ENCODE assay signal across 8 cellular contexts in the genomic region with DNA sequence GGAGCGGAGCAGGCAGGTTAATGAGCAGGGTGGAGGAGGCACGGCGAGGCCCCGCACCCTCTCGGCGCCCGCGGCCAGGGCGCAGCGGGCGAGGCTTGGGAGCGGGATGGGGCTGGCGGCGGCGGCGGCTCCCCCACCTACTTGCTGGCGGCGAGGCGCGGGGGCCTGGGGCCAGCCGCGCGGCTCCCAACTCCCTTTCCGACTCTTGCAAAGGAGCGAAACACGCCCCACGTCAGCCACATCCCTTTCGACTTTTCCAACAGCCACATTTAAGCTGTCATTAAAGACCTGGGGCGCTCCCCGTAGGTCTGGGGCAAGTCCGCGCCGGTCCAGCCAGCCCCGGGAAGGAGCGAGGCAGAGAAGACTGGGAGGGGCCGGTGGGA.
A peak's percentile ranks its signal among the peaks of the same experiment; 100 is the strongest.
DNase-seq lines count a peak whose midpoint lies in the region; ATAC-seq and TF ChIP-seq lines count a peak whose summit lies in the region.

No MANE protein-coding gene starts in this region.

- no peaks in the 10 kb centered on the region for H3K36me3 Mint-ChIP-seq in stimulated activated memory B cell treated with anti-CD40 and anti-IgM and Interleukin-4, amounts not matched to agents 10 μg/mL and 1 μg/mL and 100 μg/mL, for 72 hours

- in situ Hi-C loops in T47D (cut with HindIII; ENCODE audit: low pct_unique_long_range_greater_than_20kb, low sequenced_read_pairs) = no loop called here

- peak overlapping the region; percentile 81 for H3K4me3 ChIP-seq in AG09309 (ENCODE audit: control insufficient read depth, low read depth, low read length)

- H3K27me3 Mint-ChIP-seq in stimulated activated memory B cell treated with anti-CD40 and anti-IgM and Interleukin-4, amounts not matched to agents 10 μg/mL and 1 μg/mL and 100 μg/mL, for 72 hours = peaks cover 46% of the 10 kb centered on the region

- DNase-seq in AG09309 (ENCODE audit: low read depth) (no peak), OCI-M1 (lab: John Stamatoyannopoulos, UW) (peak; percentile 66), T47D (ENCODE audit: low read depth in 1 of 2, low spot score in 1 of 2) (peak; percentile 16 to 50), iris pigment epithelial cell (ENCODE audit: low read depth) (peak; percentile 65)

- peak; percentile 23 for ATAC-seq in GM18511 (IDR thresholded peaks at IDR 0.05; ENCODE audit: unreplicated experiment)
- ATAC-seq in stimulated activated memory B cell treated with anti-CD40 and anti-IgM and Interleukin-4, amounts not matched to agents 10 μg/mL and 1 μg/mL and 100 μg/mL, for 72 hours = peak; percentile 35
- no peak for ATAC-seq in HG03108 (IDR thresholded peaks at IDR 0.05; ENCODE audit: unreplicated experiment)
- no peak for ATAC-seq in HG03135 (IDR thresholded peaks at IDR 0.05; ENCODE audit: unreplicated experiment)

- H3K27ac Mint-ChIP-seq in stimulated activated memory B cell treated with anti-CD40 and anti-IgM and Interleukin-4, amounts not matched to agents 10 μg/mL and 1 μg/mL and 100 μg/mL, for 72 hours = no peak overlapping the region

- no peaks in the 10 kb centered on the region for H3K9me3 Mint-ChIP-seq in stimulated activated memory B cell treated with anti-CD40 and anti-IgM and Interleukin-4, amounts not matched to agents 10 μg/mL and 1 μg/mL and 100 μg/mL, for 72 hours

- H3K4me1 Mint-ChIP-seq in stimulated activated memory B cell treated with anti-CD40 and anti-IgM and Interleukin-4, amounts not matched to agents 10 μg/mL and 1 μg/mL and 100 μg/mL, for 72 hours = peaks cover 49% of the 10 kb centered on the region

- peak overlapping the region; percentile 73 for H3K4me3 Mint-ChIP-seq in stimulated activated memory B cell treated with anti-CD40 and anti-IgM and Interleukin-4, amounts not matched to agents 10 μg/mL and 1 μg/mL and 100 μg/mL, for 72 hours

- TF ChIP-seq CTCF in AG09309 (IDR thresholded peaks at IDR 0.05; ENCODE audit: control insufficient read depth, insufficient read depth, low read depth, low read length, missing control alignments) = no peak

Comparison
In these comparisons a context has a peak if more than half of its experiments do, and no peak if none do; other contexts are left out.
1. ATAC-seq: peak in GM18511 (single experiment) and stimulated activated memory B cell treated with anti-CD40 and anti-IgM and Interleukin-4, amounts not matched to agents 10 μg/mL and 1 μg/mL and 100 μg/mL, for 72 hours (single experiment); none in HG03108 (single experiment) and HG03135 (single experiment).